Comparison of ENCODE assay signal across 8 cellular contexts in the genomic region with DNA sequence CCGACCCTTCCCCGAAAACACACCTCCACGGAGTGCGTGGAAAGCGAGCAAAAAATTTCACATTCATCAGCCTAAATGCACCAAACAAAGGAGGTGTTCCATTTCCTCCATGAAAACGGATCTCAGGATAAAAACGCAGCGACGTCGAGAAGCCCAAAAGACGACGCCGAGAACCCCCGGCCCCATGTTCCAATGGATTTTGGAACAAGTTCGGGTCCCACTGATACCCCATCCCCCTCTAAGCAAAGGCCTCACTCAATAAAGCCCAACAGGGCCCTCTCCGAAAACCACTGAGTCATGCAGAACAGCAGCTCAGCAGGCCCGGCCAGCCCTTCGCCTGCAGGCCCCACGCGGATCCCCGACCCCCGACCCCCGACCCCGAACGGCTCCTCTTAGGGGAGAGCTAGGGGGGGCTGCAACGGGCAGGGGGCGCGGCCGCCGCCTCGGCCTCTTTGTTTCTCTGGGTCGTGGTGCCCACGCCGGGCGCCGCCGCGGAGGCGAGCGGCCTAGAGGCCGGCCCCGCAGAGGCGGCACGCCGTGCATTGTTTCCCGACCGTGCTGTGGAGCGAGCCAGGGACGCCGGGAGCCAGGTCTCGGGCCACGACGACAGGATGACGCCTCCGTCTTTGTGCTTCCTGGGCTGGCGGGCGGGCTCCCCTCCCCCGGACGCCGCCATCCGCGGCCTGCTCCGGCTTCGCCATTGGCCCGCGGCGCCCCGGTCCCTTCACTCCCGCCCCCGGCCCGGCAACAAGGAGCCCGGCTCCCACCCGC. TPM values are rescaled to one million over a fixed set of nuclear protein-coding genes. Genes with fewer than 3 reads are reported as not detected.
DNase-seq lines count a peak whose midpoint lies in the region; ATAC-seq and TF ChIP-seq lines count a peak whose summit lies in the region.

No MANE protein-coding gene starts in this region.

- peak overlapping the region; percentile 98 for H3K4me3 ChIP-seq in GM12864 (ENCODE audit: low read depth, low read length)
- peak overlapping the region; percentile 91 for H3K4me3 ChIP-seq in LNCaP clone FGC (ENCODE audit: low read depth, low read length)
- H3K4me3 ChIP-seq in kidney epithelial cell (ENCODE audit: low read depth, low read length) = peak overlapping the region; percentile 98

- no peak for TF ChIP-seq CTCF in GM12864 (IDR thresholded peaks at IDR 0.05; ENCODE audit: low read depth, low read length, missing control alignments)
- TF ChIP-seq CTCF in LNCaP clone FGC (IDR thresholded peaks at IDR 0.05; ENCODE audit: control insufficient read depth, extremely low read depth, insufficient read depth) = no peak
- TF ChIP-seq CTCF in kidney epithelial cell (IDR thresholded peaks at IDR 0.05; ENCODE audit: insufficient read depth, low read length, poor library complexity, severe bottlenecking) = no peak

- DNase-seq in GM12864 (ENCODE audit: low read depth) (no peak), LNCaP clone FGC (ENCODE audit: low read depth) (no peak), kidney epithelial cell (ENCODE audit: low read depth) (no peak), LoVo (ENCODE audit: low spot score) (no peak)
- DNase-seq in activated CD4-positive, CD25-positive, alpha-beta regulatory T cell treated with anti-CD3 and anti-CD28 coated beads, Interleukin-2, amount 50 U/mL, for 16 hours (ENCODE audit: low read depth, low spot score) = peak; percentile 46
- peak; percentile 75 for DNase-seq in central memory CD4-positive, alpha-beta T cell
- peak; percentile 43 to 51 for DNase-seq in stimulated activated CD4-positive, alpha-beta T cell treated with anti-CD3 and anti-CD28 coated beads, Interleukin-15, amount 100 ng/mL, for 48 hours (ENCODE audit: low read depth in 2 of 2)

- H3K27me3 ChIP-seq in kidney epithelial cell (ENCODE audit: control insufficient read depth, insufficient read depth, low read length) = no peaks in the 10 kb centered on the region

- ATAC-seq in GM21825 (IDR thresholded peaks at IDR 0.05; ENCODE audit: unreplicated experiment) = peak; percentile 34

- H3K36me3 ChIP-seq in kidney epithelial cell (ENCODE audit: control insufficient read depth, insufficient read depth, low read length) = no peaks in the 10 kb centered on the region

RNA-seq across cellular contexts. Expression of gene ZFAND5, which starts 0.9 kb away (rescaled TPM):
- 162 and 178 TPM in 2 replicates for total RNA-seq in kidney epithelial cell

Comparison
In these comparisons a context has a peak if more than half of its experiments do, and no peak if none do; other contexts are left out.
1. DNase-seq: peak in activated CD4-positive, CD25-positive, alpha-beta regulatory T cell treated with anti-CD3 and anti-CD28 coated beads, Interleukin-2, amount 50 U/mL, for 16 hours (single experiment), central memory CD4-positive, alpha-beta T cell (single experiment) and stimulated activated CD4-positive, alpha-beta T cell treated with anti-CD3 and anti-CD28 coated beads, Interleukin-15, amount 100 ng/mL, for 48 hours (2 of 2); none in GM12864 (single experiment), LNCaP clone FGC (single experiment), kidney epithelial cell (single experiment) and LoVo (single experiment).
2. Peak in every context shown above with its lines, with median percentiles within 50 percentile points of each other: H3K4me3 ChIP-seq.